ENCODE assay signal across 25 cellular contexts in the genomic region with DNA sequence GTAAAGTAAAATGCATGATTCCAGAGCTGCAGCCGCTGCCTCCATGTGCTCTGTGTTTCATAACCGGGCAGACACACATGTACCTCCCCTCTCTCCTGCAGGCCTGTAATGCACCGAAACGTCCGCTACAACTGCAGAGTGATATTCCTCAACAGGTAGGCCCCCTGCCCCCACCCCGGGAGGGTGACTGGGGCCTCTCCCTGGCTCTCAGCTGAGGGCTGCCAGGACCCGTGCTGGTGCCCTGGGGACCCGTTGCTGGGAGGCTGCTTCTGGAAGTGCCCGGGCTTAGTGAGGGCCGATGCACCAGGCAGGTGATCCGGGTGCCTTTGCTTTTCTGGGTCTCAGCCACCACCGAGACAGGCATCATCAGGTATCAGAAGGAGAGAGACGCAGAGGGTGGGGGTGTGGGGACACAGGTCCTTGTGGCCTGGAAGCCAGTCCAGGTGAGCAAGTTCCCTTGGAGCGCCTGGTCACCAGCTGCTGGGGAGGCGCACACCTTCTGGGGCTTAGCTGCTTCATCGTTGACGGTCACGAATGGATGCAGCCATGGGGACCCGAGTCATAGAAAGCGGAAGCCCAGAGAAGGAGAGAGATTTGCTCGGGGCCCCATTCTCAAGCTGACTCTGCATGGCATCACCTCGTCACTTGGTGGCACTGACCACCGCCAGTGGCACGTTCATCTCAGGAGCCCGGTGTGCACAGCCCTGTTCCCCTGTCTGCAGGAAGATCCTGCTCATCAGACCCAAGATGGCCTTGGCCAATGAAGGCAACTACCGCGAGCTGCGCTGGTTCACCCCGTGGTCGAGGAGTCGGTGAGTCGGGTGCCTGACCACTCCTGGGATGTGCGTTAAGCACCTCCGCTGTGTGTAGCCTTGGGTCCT.
"Had no signal": no experiment of that assay in that cellular context is flagged by ENCODE, and none has a peak within 500 bp of the region (broad histone marks: within the 10 kb centered on the region; RNA-seq: fewer than 3 reads in every experiment).

No MANE protein-coding gene starts in this region.

- H3K27ac ChIP-seq: body of pancreas, cardiac muscle cell, foreskin keratinocyte, hepatocyte, neutrophil, ovary, psoas muscle, stomach, suprapubic skin, tibial nerve, uterus had no signal

- H3K4me3 Mint-ChIP-seq: activated CD4-positive, alpha-beta memory T cell treated with anti-CD3 and anti-CD28 coated beads, Interleukin-2, amount 10 ng/mL, durations not matched to agents 7 days and 5 days; activated CD4-positive, alpha-beta T cell treated with anti-CD3 and anti-CD28 coated beads, Interleukin-2, amount 10 ng/mL, durations not matched to agents 24 days and 14 days; activated naive CD8-positive, alpha-beta T cell treated with anti-CD3 and anti-CD28 coated beads, Interleukin-2, amount 50 U/mL, for 24 hours; activated T-cell treated with anti-CD3 and anti-CD28 coated beads, Interleukin-2, amount 50 U/mL, for 72 hours; naive thymus-derived CD4-positive, alpha-beta T cell had no signal

- H3K27me3 ChIP-seq: body of pancreas, cardiac muscle cell, foreskin keratinocyte, hepatocyte, neutrophil, ovary, stomach, suprapubic skin, tibial nerve, uterus had no signal

- H3K4me1 Mint-ChIP-seq: activated CD4-positive, alpha-beta memory T cell treated with anti-CD3 and anti-CD28 coated beads, Interleukin-2, amount 10 ng/mL, durations not matched to agents 7 days and 5 days; activated CD4-positive, alpha-beta T cell treated with anti-CD3 and anti-CD28 coated beads, Interleukin-2, amount 10 ng/mL, durations not matched to agents 24 days and 14 days had no signal

- DNase-seq: activated CD4-positive, alpha-beta memory T cell treated with anti-CD3 and anti-CD28 coated beads, Interleukin-2, amount 10 ng/mL, durations not matched to agents 7 days and 5 days; activated CD4-positive, alpha-beta T cell treated with anti-CD3 and anti-CD28 coated beads, Interleukin-2, amount 10 ng/mL, durations not matched to agents 24 days and 14 days; activated effector memory CD4-positive, alpha-beta T cell treated with Interleukin-2 at 50 U/mL for 16 hours; activated naive CD4-positive, alpha-beta T cell treated with anti-CD3 and anti-CD28 coated beads, Interleukin-2, amount 50 U/mL, for 16 hours; activated naive CD8-positive, alpha-beta T cell treated with anti-CD3 and anti-CD28 coated beads, Interleukin-2, amount 50 U/mL, for 24 hours; activated T-cell treated with anti-CD3 and anti-CD28 coated beads, Interleukin-2, amount 50 U/mL, for 72 hours; body of pancreas; dermis blood vessel endothelial cell; effector CD8-positive, alpha-beta T cell; foreskin keratinocyte; left colon; naive thymus-derived CD4-positive, alpha-beta T cell; ovary; stimulated activated CD4-positive, alpha-beta T cell treated with anti-CD3 and anti-CD28 coated beads, Interleukin-1b, Interleukin-23, amount 100 ng/mL, for 48 hours; stomach; uterus had no signal

- H3K4me2 ChIP-seq: hepatocyte had no signal

- ATAC-seq: activated CD4-positive, CD25-positive, alpha-beta regulatory T cell treated with anti-CD3 and anti-CD28 coated beads, Interleukin-2, amount 50 U/mL, for 24 hours; activated naive CD8-positive, alpha-beta T cell treated with anti-CD3 and anti-CD28 coated beads, Interleukin-2, amount 50 U/mL, for 24 hours; activated T-cell treated with anti-CD3 and anti-CD28 coated beads, Interleukin-2, amount 50 U/mL, for 72 hours; body of pancreas; foreskin keratinocyte; left colon; naive thymus-derived CD4-positive, alpha-beta T cell; psoas muscle; right cardiac atrium had no signal

- H3K27ac Mint-ChIP-seq: activated CD4-positive, alpha-beta memory T cell treated with anti-CD3 and anti-CD28 coated beads, Interleukin-2, amount 10 ng/mL, durations not matched to agents 7 days and 5 days; activated CD4-positive, alpha-beta T cell treated with anti-CD3 and anti-CD28 coated beads, Interleukin-2, amount 10 ng/mL, durations not matched to agents 24 days and 14 days; activated naive CD8-positive, alpha-beta T cell treated with anti-CD3 and anti-CD28 coated beads, Interleukin-2, amount 50 U/mL, for 24 hours; naive thymus-derived CD4-positive, alpha-beta T cell had no signal

- H3K4me3 ChIP-seq: body of pancreas, cardiac muscle cell, hepatocyte, lung, ovary, psoas muscle, stomach, suprapubic skin, tibial nerve, uterus had no signal

- H3K9me3 ChIP-seq: body of pancreas, neutrophil, ovary, psoas muscle, stomach, suprapubic skin, tibial nerve, uterus had no signal

- H2AFZ ChIP-seq: hepatocyte had no signal

- H3K27me3 Mint-ChIP-seq: activated CD4-positive, alpha-beta memory T cell treated with anti-CD3 and anti-CD28 coated beads, Interleukin-2, amount 10 ng/mL, durations not matched to agents 7 days and 5 days; activated CD4-positive, alpha-beta T cell treated with anti-CD3 and anti-CD28 coated beads, Interleukin-2, amount 10 ng/mL, durations not matched to agents 24 days and 14 days; activated naive CD8-positive, alpha-beta T cell treated with anti-CD3 and anti-CD28 coated beads, Interleukin-2, amount 50 U/mL, for 24 hours; naive thymus-derived CD4-positive, alpha-beta T cell had no signal

- H3K36me3 ChIP-seq: ovary, uterus had no signal

- H3K4me1 ChIP-seq: body of pancreas, foreskin keratinocyte, psoas muscle, stomach, suprapubic skin, tibial nerve, uterus had no signal

- H3K9me3 Mint-ChIP-seq: activated CD4-positive, alpha-beta memory T cell treated with anti-CD3 and anti-CD28 coated beads, Interleukin-2, amount 10 ng/mL, durations not matched to agents 7 days and 5 days; activated CD4-positive, alpha-beta T cell treated with anti-CD3 and anti-CD28 coated beads, Interleukin-2, amount 10 ng/mL, durations not matched to agents 24 days and 14 days; activated naive CD8-positive, alpha-beta T cell treated with anti-CD3 and anti-CD28 coated beads, Interleukin-2, amount 50 U/mL, for 24 hours; activated T-cell treated with anti-CD3 and anti-CD28 coated beads, Interleukin-2, amount 50 U/mL, for 72 hours; naive thymus-derived CD4-positive, alpha-beta T cell had no signal
